ENCODE assay signal across 27 cellular contexts in genomic region chr2:20526146-20526545, GRCh38.
DNase-seq lines count a peak whose midpoint lies in the region; ATAC-seq and TF ChIP-seq lines count a peak whose summit lies in the region.
"Had no signal": no experiment of that assay in that cellular context is flagged by ENCODE, and none has a peak within 500 bp of the region (broad histone marks: within the 10 kb centered on the region; RNA-seq: fewer than 3 reads in every experiment).

No MANE protein-coding gene starts in this region.

- H2BK5ac ChIP-seq in mesenchymal stem cell (ENCODE audit: low read depth, low read length, poor library complexity, severe bottlenecking): no peak overlapping the region

- no peak overlapping the region for H2AK5ac ChIP-seq in mesenchymal stem cell (ENCODE audit: low read length, severe bottlenecking)

- H4K91ac ChIP-seq in mesenchymal stem cell (ENCODE audit: low read length): no peak overlapping the region

- no peaks in the 10 kb centered on the region for H3K4me1 Mint-ChIP-seq in activated T-cell treated with anti-CD3 and anti-CD28 coated beads, Interleukin-2, amount 50 U/mL, for 4 hours (ENCODE audit: low read depth)
- H3K4me1 Mint-ChIP-seq: activated CD4-positive, alpha-beta T cell treated with anti-CD3 and anti-CD28 coated beads, Interleukin-2, amount 10 ng/mL, durations not matched to agents 24 days and 14 days had no signal

- H3K27ac ChIP-seq in heart right ventricle: peak overlapping the region in 7 of 10 donors; percentile 28 to 88 (median 76)
- no peak overlapping the region for H3K27ac ChIP-seq in mesenchymal stem cell (ENCODE audit: low read length, poor library complexity, severe bottlenecking)
- H3K27ac ChIP-seq in uterus: peak overlapping the region; percentile 11 to 28
- H3K27ac ChIP-seq: epithelial cell of prostate had no signal

- no peak overlapping the region for H3K18ac ChIP-seq in mesenchymal stem cell (ENCODE audit: low read depth in 1 of 2, low read length in 2 of 2)

- H3K79me1 ChIP-seq in mesenchymal stem cell (replicated peaks; ENCODE audit: low read length, poor library complexity, severe bottlenecking): no peaks in the 10 kb centered on the region

- no peak overlapping the region for H3K23ac ChIP-seq in mesenchymal stem cell (ENCODE audit: low read length in 2 of 2)

- H3K4me3 ChIP-seq in heart right ventricle (no peak overlapping the region), mesenchymal stem cell (ENCODE audit: insufficient read depth in 1 of 2, low read depth in 1 of 2, low read length in 2 of 2) (no peak overlapping the region), uterus (no peak overlapping the region)
- H3K4me3 ChIP-seq: coronary artery, prostate gland, sigmoid colon, upper lobe of right lung had no signal

- H3K4me3 Mint-ChIP-seq in activated T-cell treated with anti-CD3 and anti-CD28 coated beads, Interleukin-2, amount 50 U/mL, for 4 hours: no peak overlapping the region
- H3K4me3 Mint-ChIP-seq: activated CD4-positive, alpha-beta T cell treated with anti-CD3 and anti-CD28 coated beads, Interleukin-2, amount 10 ng/mL, durations not matched to agents 24 days and 14 days; activated naive CD8-positive, alpha-beta T cell treated with anti-CD3 and anti-CD28 coated beads for 36 hours; HFFc6; T-cell; WTC11 had no signal

- DNase-seq in heart right ventricle (no peak), cardiac septum (ENCODE audit: low spot score) (no peak), SW480 (ENCODE audit: low spot score) (peak; percentile 86), mesenchymal stem cell (peak; percentile 39), uterus (no peak)
- DNase-seq in stimulated activated CD4-positive, alpha-beta T cell treated with anti-CD3 and anti-CD28 coated beads, Interleukin-4, amount 100 ng/mL, for 4 hours: no peak
- no peak for DNase-seq in activated T-cell treated with anti-CD3 and anti-CD28 coated beads, Interleukin-2, amount 50 U/mL, for 4 hours
- DNase-seq: activated CD4-positive, alpha-beta T cell treated with anti-CD3 and anti-CD28 coated beads, Interleukin-2, amount 10 ng/mL, durations not matched to agents 24 days and 14 days; activated effector memory CD4-positive, alpha-beta T cell treated with anti-CD3 and anti-CD28 coated beads, Interleukin-2, amount 50 U/mL, for 16 hours; activated naive CD8-positive, alpha-beta T cell treated with anti-CD3 and anti-CD28 coated beads for 36 hours; aorta; effector CD8-positive, alpha-beta T cell; glutamatergic neuron; HFFc6; KBM-7; naive B cell; NCI-H1436 treated with DMSO at 0.1 percent for 48 hours; RPMI8226; stimulated activated CD4-positive, alpha-beta T cell treated with anti-CD3 and anti-CD28 coated beads, Interleukin-4, amount 100 ng/mL, for 24 hours; T-cell; upper lobe of right lung had no signal

- H3K4me1 ChIP-seq in heart right ventricle: peaks cover 26 to 78% (median 54%) of the 10 kb centered on the region in 9 donors
- peaks cover 33% of the 10 kb centered on the region for H3K4me1 ChIP-seq in mesenchymal stem cell (ENCODE audit: control insufficient read depth, insufficient read depth, low read depth, low read length)
- no peaks in the 10 kb centered on the region for H3K4me1 ChIP-seq in uterus
- H3K4me1 ChIP-seq: prostate gland had no signal

- 92% methylated on average over 3 of the region's 3 CpGs for WGBS in heart right ventricle, 2 donors
- WGBS in mesenchymal stem cell: 56% methylated on average over 1 of the region's 3 CpGs

- TF ChIP-seq CTCF in heart right ventricle (IDR thresholded peaks at IDR 0.05): no peak
- TF ChIP-seq CTCF in uterus (IDR thresholded peaks at IDR 0.05): no peak

- H3K4me2 ChIP-seq in mesenchymal stem cell (ENCODE audit: low read length, poor library complexity, severe bottlenecking): no peak overlapping the region

- H3K27me3 ChIP-seq in heart right ventricle (no peaks in the 10 kb centered on the region), mesenchymal stem cell (ENCODE audit: control insufficient read depth in 1 of 2, insufficient read depth in 1 of 2, low read length in 2 of 2) (peaks cover 0 to 1% of the 10 kb centered on the region in 2 experiments), uterus (no peaks in the 10 kb centered on the region)
- H3K27me3 ChIP-seq: sigmoid colon, upper lobe of right lung had no signal

- H4K8ac ChIP-seq in mesenchymal stem cell (ENCODE audit: low read length): no peak overlapping the region

- no peak overlapping the region for H3K4ac ChIP-seq in mesenchymal stem cell (ENCODE audit: low read depth in 1 of 2, low read length in 2 of 2)

- H3K9me3 Mint-ChIP-seq in activated T-cell treated with anti-CD3 and anti-CD28 coated beads, Interleukin-2, amount 50 U/mL, for 4 hours: no peaks in the 10 kb centered on the region
- H3K9me3 Mint-ChIP-seq: activated CD4-positive, alpha-beta T cell treated with anti-CD3 and anti-CD28 coated beads, Interleukin-2, amount 10 ng/mL, durations not matched to agents 24 days and 14 days; activated naive CD8-positive, alpha-beta T cell treated with anti-CD3 and anti-CD28 coated beads for 36 hours; HFFc6; naive B cell; T-cell; WTC11 had no signal

- intact Hi-C loops in heart right ventricle (cut with DNase I): loop anchor here in 6 of 10 donors (5.0 to 10.0 kb wide), 8 partner anchors 36 to 111 kb away; no protein-coding TSS in a partner anchor
- intact Hi-C loops in cardiac septum (cut with DNase I): no loop called here
- intact Hi-C loops in uterus (cut with DNase I; ENCODE audit: low total_unique reads): no loop called here

- H3K9ac ChIP-seq in mesenchymal stem cell (ENCODE audit: low read length): no peak overlapping the region

- H2AFZ ChIP-seq in mesenchymal stem cell (ENCODE audit: low read depth, low read length): no peak overlapping the region

- H3K9me3 ChIP-seq in heart right ventricle (no peaks in the 10 kb centered on the region), mesenchymal stem cell (ENCODE audit: control insufficient read depth, low read length) (no peaks in the 10 kb centered on the region), uterus (no peaks in the 10 kb centered on the region)
- H3K9me3 ChIP-seq: prostate gland, sigmoid colon, upper lobe of right lung had no signal

- no peaks in the 10 kb centered on the region for H3K36me3 ChIP-seq in heart right ventricle
- no peaks in the 10 kb centered on the region for H3K36me3 ChIP-seq in mesenchymal stem cell (ENCODE audit: control insufficient read depth in 1 of 2, insufficient read depth in 2 of 2, low read depth in 1 of 2, low read length in 2 of 2)
- H3K36me3 ChIP-seq in uterus: no peaks in the 10 kb centered on the region
- H3K36me3 ChIP-seq: prostate gland, sigmoid colon, upper lobe of right lung had no signal

- H3K27me3 Mint-ChIP-seq in activated T-cell treated with anti-CD3 and anti-CD28 coated beads, Interleukin-2, amount 50 U/mL, for 4 hours (ENCODE audit: low read depth): peaks cover 2% of the 10 kb centered on the region

- no peak overlapping the region for H2BK12ac ChIP-seq in mesenchymal stem cell (ENCODE audit: low read length in 2 of 2)

- H2BK120ac ChIP-seq in mesenchymal stem cell (ENCODE audit: low read depth, low read length): no peak overlapping the region

- TF ChIP-seq POLR2A in uterus (IDR thresholded peaks at IDR 0.05): no peak

- H2BK15ac ChIP-seq in mesenchymal stem cell (ENCODE audit: low read depth, poor library complexity, severe bottlenecking): no peak overlapping the region

- H3K14ac ChIP-seq in mesenchymal stem cell (ENCODE audit: low read length in 2 of 2): no peak overlapping the region

- no peak for ATAC-seq in heart right ventricle
- ATAC-seq in GM18498 (IDR thresholded peaks at IDR 0.05; ENCODE audit: unreplicated experiment): no peak
- no peak for ATAC-seq in activated T-cell treated with anti-CD3 and anti-CD28 coated beads, Interleukin-2, amount 50 U/mL, for 4 hours
- ATAC-seq: T-cell, WTC11 had no signal

- H3K36me3 Mint-ChIP-seq in activated T-cell treated with anti-CD3 and anti-CD28 coated beads, Interleukin-2, amount 50 U/mL, for 4 hours (ENCODE audit: insufficient read depth): no peaks in the 10 kb centered on the region
- H3K36me3 Mint-ChIP-seq: activated naive CD8-positive, alpha-beta T cell treated with anti-CD3 and anti-CD28 coated beads for 36 hours; naive B cell; T-cell; WTC11 had no signal

Comparison
In these comparisons a context has a peak if more than half of its experiments do, and no peak if none do; other contexts are left out.
1. intact Hi-C loops: an anchor here in heart right ventricle (5.0 to 10.0 kb wide); none called in cardiac septum and uterus.
2. DNase-seq: peak in SW480 (single experiment) and mesenchymal stem cell (single experiment); none in heart right ventricle (0 of 2), cardiac septum (single experiment), uterus (0 of 2), stimulated activated CD4-positive, alpha-beta T cell treated with anti-CD3 and anti-CD28 coated beads, Interleukin-4, amount 100 ng/mL, for 4 hours (0 of 2) and activated T-cell treated with anti-CD3 and anti-CD28 coated beads, Interleukin-2, amount 50 U/mL, for 4 hours (single experiment).